ENCODE assay signal across 8 cellular contexts in the genomic region with DNA sequence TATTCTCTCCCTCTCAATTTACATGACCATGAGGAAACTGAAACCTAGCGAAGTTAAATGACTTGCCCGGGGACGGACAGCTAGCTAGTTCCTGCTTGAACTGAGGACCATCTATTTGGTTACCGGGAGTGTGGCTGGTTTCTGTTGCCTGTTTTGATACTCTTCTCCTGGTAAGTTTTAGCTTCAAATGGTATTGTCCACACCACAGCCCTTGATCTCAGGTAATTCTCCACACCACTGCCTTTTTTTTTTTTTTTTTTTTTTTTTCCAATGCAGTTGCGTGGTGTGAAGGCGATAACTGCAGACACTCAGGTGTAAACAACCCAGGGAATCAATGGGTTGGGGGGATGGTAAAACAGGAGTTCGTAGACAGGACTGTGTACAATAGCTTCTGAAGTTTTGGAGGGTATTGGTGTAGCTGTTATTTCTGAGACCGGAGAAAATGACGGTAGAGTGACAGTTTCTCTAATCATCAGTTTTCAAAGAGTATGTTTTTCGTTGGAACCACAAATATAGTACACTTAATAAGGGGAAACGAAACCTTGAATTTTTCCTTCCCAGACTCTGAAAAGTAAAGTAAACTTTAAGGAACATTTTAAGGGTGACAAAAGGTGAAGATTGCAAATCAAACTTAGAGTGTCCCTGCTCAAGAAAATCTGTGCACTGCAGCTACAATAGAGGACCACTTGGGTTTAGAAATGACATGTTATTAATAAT.
DNase-seq lines count a peak whose midpoint lies in the region; ATAC-seq and TF ChIP-seq lines count a peak whose summit lies in the region.

No MANE protein-coding gene starts in this region.

- H3K9ac ChIP-seq in HUES6 (ENCODE audit: low read length), result peak overlapping the region; percentile 29

- H3K4me1 ChIP-seq in HUES6 (ENCODE audit: control insufficient read depth, insufficient read depth, low read length), result peaks cover 36% of the 10 kb centered on the region
- no peaks in the 10 kb centered on the region for H3K4me1 ChIP-seq in gastrocnemius medialis

- H3K36me3 ChIP-seq in HUES6 (ENCODE audit: control insufficient read depth, insufficient read depth, low read length) (peaks cover 11% of the 10 kb centered on the region), gastrocnemius medialis (no peaks in the 10 kb centered on the region)

- no peaks in the 10 kb centered on the region for H3K27me3 ChIP-seq in HUES6 (ENCODE audit: control insufficient read depth, insufficient read depth, low read length)
- no peaks in the 10 kb centered on the region for H3K27me3 ChIP-seq in dorsolateral prefrontal cortex
- no peaks in the 10 kb centered on the region for H3K27me3 ChIP-seq in gastrocnemius medialis

- ATAC-seq in gastrocnemius medialis, result no peak

- TF ChIP-seq CTCF in dorsolateral prefrontal cortex (IDR thresholded peaks at IDR 0.05 in 54 of 56, conservative IDR thresholded peaks at IDR 0.05 in 2 of 56; ENCODE audit: low read depth in 1 of 56, partially characterized antibody in 56 of 56) (no peak), gastrocnemius medialis (IDR thresholded peaks at IDR 0.05 in 4 of 5, conservative IDR thresholded peaks at IDR 0.05 in 1 of 5) (no peak)

- H3K27ac ChIP-seq in HUES6 (ENCODE audit: low read depth, low read length), result peak overlapping the region; percentile 84
- peak overlapping the region in 5 of 59 donors; percentile 12 to 22 (median 15) for H3K27ac ChIP-seq in dorsolateral prefrontal cortex
- H3K27ac ChIP-seq in gastrocnemius medialis, result no peak overlapping the region

- H3K4me3 ChIP-seq in HUES6 (ENCODE audit: low read depth, low read length) (peak overlapping the region; percentile 62), dorsolateral prefrontal cortex (peak overlapping the region in 30 of 59 donors; percentile 0 to 41 (median 11)), gastrocnemius medialis (no peak overlapping the region)

- in situ Hi-C loops in gastrocnemius medialis (cut with MboI; ENCODE audit: low sequenced_read_pairs in 4 of 4), result no loop called here

- TF ChIP-seq POLR2A in gastrocnemius medialis (IDR thresholded peaks at IDR 0.05), result no peak

- intact Hi-C loops in dorsolateral prefrontal cortex (cut with DNase I), result loop anchor here (5.0 to 10.0 kb wide), 3 partner anchors 72 to 100 kb away; no protein-coding TSS in a partner anchor
- intact Hi-C loops in gastrocnemius medialis (cut with DNase I; ENCODE audit: low total_unique reads), result no loop called here

- DNase-seq in DMS53 treated with DMSO at 0.1 percent for 48 hours (lab: John Stamatoyannopoulos, UW; ENCODE audit: unreplicated experiment) (peak; percentile 58), GM19240 (ENCODE audit: insufficient read length, low spot score) (peak; percentile 17), dorsolateral prefrontal cortex (no peak), pons (ENCODE audit: low spot score) (peak; percentile 52), NCI-H2171 (lab: John Stamatoyannopoulos, UW) (no peak), gastrocnemius medialis (no peak), NCI-H82 (lab: John Stamatoyannopoulos, UW) (no peak)

- H3K9me3 ChIP-seq in HUES6 (ENCODE audit: control insufficient read depth, insufficient read depth, low read depth, low read length), result no peaks in the 10 kb centered on the region; the same call in 1 of the 2 replicates
- no peaks in the 10 kb centered on the region for H3K9me3 ChIP-seq in gastrocnemius medialis

Comparison
In these comparisons a context has a peak if more than half of its experiments do, and no peak if none do; other contexts are left out.
1. DNase-seq: peak in DMS53 treated with DMSO at 0.1 percent for 48 hours (single experiment), GM19240 (single experiment) and pons (single experiment); none in dorsolateral prefrontal cortex (0 of 10), NCI-H2171 (single experiment), gastrocnemius medialis (0 of 2) and NCI-H82 (single experiment).
2. H3K4me3 ChIP-seq: peak in HUES6 (single experiment) and dorsolateral prefrontal cortex (30 of 59); none in gastrocnemius medialis (0 of 4).